ENCODE assay signal across 15 cellular contexts in genomic region chr3:129525341-129525968, GRCh38. TPM values are rescaled to one million over a fixed set of nuclear protein-coding genes. Genes with fewer than 3 reads are reported as not detected.
A peak's percentile ranks its signal among the peaks of the same experiment; 100 is the strongest.
DNase-seq lines count a peak whose midpoint lies in the region; ATAC-seq, FAIRE-seq and TF ChIP-seq lines count a peak whose summit lies in the region.
"Had no signal": no experiment of that assay in that cellular context is flagged by ENCODE, and none has a peak within 500 bp of the region (broad histone marks: within the 10 kb centered on the region; RNA-seq: fewer than 3 reads in every experiment).

No MANE protein-coding gene starts in this region.

- no peaks in the 10 kb centered on the region for H3K79me2 ChIP-seq in GM12878 (ENCODE audit: control insufficient read depth, insufficient read depth, low read length)

- H3K4me2 ChIP-seq in GM12878 (ENCODE audit: control insufficient read depth, insufficient read depth), result no peak overlapping the region

- no peak overlapping the region for H3K9ac ChIP-seq in GM12878 (ENCODE audit: control insufficient read depth, insufficient read depth, low read length)

- no peak overlapping the region for H2AFZ ChIP-seq in GM12878 (ENCODE audit: control insufficient read depth, low read depth, low read length)

- H3K36me3 Mint-ChIP-seq in memory B cell, result no peaks in the 10 kb centered on the region

- in situ Hi-C loops in GM12878 (cut with MboI), result no loop called here

- H3K4me3 Mint-ChIP-seq in memory B cell, result no peak overlapping the region
- H3K4me3 Mint-ChIP-seq: central memory CD8-positive, alpha-beta T cell had no signal

- RAD21 ChIA-PET in GM12878 (lab: Charles Lee; ENCODE audit: unreplicated experiment), result interaction anchor here (0.8 to 1.7 kb wide), 4 partner anchors 9 to 102 kb away, joined by 3 to 11 read pairs (median 6); no protein-coding TSS in a partner anchor

- H3K9me3 Mint-ChIP-seq in memory B cell, result no peaks in the 10 kb centered on the region
- H3K9me3 Mint-ChIP-seq: central memory CD8-positive, alpha-beta T cell had no signal

- peaks cover 12% of the 10 kb centered on the region for H3K4me1 ChIP-seq in GM12878 (ENCODE audit: control insufficient read depth, insufficient read depth, low read length)

- FAIRE-seq in GM12878 (lab: Jason Lieb, UNC), result no peak
- FAIRE-seq: frontal cortex had no signal

- H3K36me3 ChIP-seq in GM12878 (ENCODE audit: control insufficient read depth in 2 of 2, insufficient read depth in 2 of 2, low read length in 1 of 2), result no peaks in the 10 kb centered on the region

- POLR2A ChIA-PET in GM12878 (lab: Charles Lee), result interaction anchor here (0.6 to 1.0 kb wide), 4 partner anchors 29 to 247 kb away, joined by 3 to 5 read pairs (median 3); partner anchors contain the start of gene HMCES

- no peak for TF ChIP-seq EP300 in GM12878 (IDR thresholded peaks at IDR 0.05; ENCODE audit: borderline replicate concordance in 1 of 2, control insufficient read depth in 1 of 2, low read depth in 2 of 2, low read length in 2 of 2)

- H3K4me3 ChIP-seq in HL-60 (replicated peaks; ENCODE audit: insufficient read depth, low read length) (no peak overlapping the region), GM12878 (no peak overlapping the region)

- no peak for TF ChIP-seq POLR2A in GM12878 (IDR thresholded peaks at IDR 0.05; ENCODE audit: low read depth, low read length)

- SMC1A ChIA-PET in GM12878 (lab: Charles Lee; ENCODE audit: uncharacterized antibody, unreplicated experiment), result interaction anchor here (1.1 to 3.6 kb wide), 4 partner anchors 10 to 142 kb away, joined by 3 to 11 read pairs (median 4); no protein-coding TSS in a partner anchor

- peak overlapping the region; percentile 78 for H3K27ac Mint-ChIP-seq in memory B cell

- H4K20me1 ChIP-seq in GM12878 (ENCODE audit: control insufficient read depth, insufficient read depth), result no peaks in the 10 kb centered on the region

- H3K27me3 Mint-ChIP-seq in memory B cell, result no peaks in the 10 kb centered on the region
- H3K27me3 Mint-ChIP-seq: central memory CD8-positive, alpha-beta T cell had no signal

- peak; percentile 30 for ATAC-seq in GM12878
- no peak for ATAC-seq in memory B cell (ENCODE audit: low read depth)
- ATAC-seq in HG02885 (IDR thresholded peaks at IDR 0.05; ENCODE audit: poor library complexity, unreplicated experiment), result no peak

- WGBS in GM12878 (ENCODE audit: insufficient coverage, insufficient replicate concordance, low lambda C conversion rate, missing lambda C conversion rate), result 68% methylated on average over 8 of the region's 8 CpGs

- H3K4me1 Mint-ChIP-seq in memory B cell, result peaks cover 17% of the 10 kb centered on the region
- H3K4me1 Mint-ChIP-seq: central memory CD8-positive, alpha-beta T cell had no signal

- no peaks in the 10 kb centered on the region for H3K27me3 ChIP-seq in HL-60 (ENCODE audit: insufficient read depth, poor library complexity, severe bottlenecking)
- H3K27me3 ChIP-seq in GM12878 (replicated peaks in 1 of 2; ENCODE audit: control insufficient read depth in 2 of 2, insufficient read depth in 2 of 2, low read length in 1 of 2), result no peaks in the 10 kb centered on the region

- H3K27ac ChIP-seq in HL-60 (replicated peaks), result peak overlapping the region; percentile 78
- no peak overlapping the region for H3K27ac ChIP-seq in GM12878 (ENCODE audit: control insufficient read depth, insufficient read depth)

- DNase-seq in CD1c-positive myeloid dendritic cell (ENCODE audit: extremely low spot score) (peak; percentile 80), HL-60 (ENCODE audit: low read depth in 1 of 2, low spot score in 1 of 2) (no peak), GM12878 (ENCODE audit: low read depth, low spot score) (no peak), memory B cell (ENCODE audit: low spot score in 2 of 2) (no peak), NCI-H510A treated with DMSO at 0.1 percent for 48 hours (lab: John Stamatoyannopoulos, UW) (no peak), NCI-H1694 (lab: John Stamatoyannopoulos, UW) (no peak), SW 1271 (lab: John Stamatoyannopoulos, UW) (no peak)
- DNase-seq: left cardiac atrium; NCI-H1694 treated with DMSO at 0.1 percent for 48 hours; stimulated activated CD4-positive, alpha-beta T cell treated with anti-CD3 and anti-CD28 coated beads, Interleukin-15, amount 100 ng/mL, for 24 hours had no signal

- no peak for TF ChIP-seq CTCF in HL-60 (IDR thresholded peaks at IDR 0.05; ENCODE audit: insufficient read depth, low read length)
- no peak for TF ChIP-seq CTCF in GM12878 (IDR thresholded peaks at IDR 0.05 in 2 of 3, conservative IDR thresholded peaks at IDR 0.05 in 1 of 3; ENCODE audit: control insufficient read depth in 2 of 3, extremely low read depth in 1 of 3, insufficient read depth in 1 of 3, low read depth in 3 of 3, low read length in 3 of 3)

- BruUV-seq in GM12878 (replicated peaks; lab: Mats Ljungman, UMichigan), result no TSS peak

- no peaks in the 10 kb centered on the region for H3K9me3 ChIP-seq in GM12878 (replicated peaks; ENCODE audit: control insufficient read depth, insufficient read depth, low read length)

- no peak for TF ChIP-seq RAD21 in GM12878 (IDR thresholded peaks at IDR 0.05; ENCODE audit: insufficient read depth, low read depth, low read length)

- CTCF ChIA-PET in GM12878 (lab: Yijun Ruan, JAX), result interaction anchor here (0.9 to 1.4 kb wide), 4 partner anchors 9 to 142 kb away, joined by 3 to 13 read pairs (median 4); no protein-coding TSS in a partner anchor

- intact Hi-C loops in GM12878 (cut with micrococcal nuclease; ENCODE audit: unreplicated experiment), result no loop called here

TF ChIP-seq in GM12878, 131 proteins besides CTCF, POLR2A, EP300 and RAD21:
- TF ChIP-seq GATAD2B (conservative IDR thresholded peaks at IDR 0.05; ENCODE audit: low read depth) (no peak), FOXK2 (IDR thresholded peaks at IDR 0.05) (no peak), NR2C2 (IDR thresholded peaks at IDR 0.05; ENCODE audit: borderline replicate concordance, control insufficient read depth, insufficient read length, low read depth) (no peak)
- TF ChIP-seq, protein P1, sequence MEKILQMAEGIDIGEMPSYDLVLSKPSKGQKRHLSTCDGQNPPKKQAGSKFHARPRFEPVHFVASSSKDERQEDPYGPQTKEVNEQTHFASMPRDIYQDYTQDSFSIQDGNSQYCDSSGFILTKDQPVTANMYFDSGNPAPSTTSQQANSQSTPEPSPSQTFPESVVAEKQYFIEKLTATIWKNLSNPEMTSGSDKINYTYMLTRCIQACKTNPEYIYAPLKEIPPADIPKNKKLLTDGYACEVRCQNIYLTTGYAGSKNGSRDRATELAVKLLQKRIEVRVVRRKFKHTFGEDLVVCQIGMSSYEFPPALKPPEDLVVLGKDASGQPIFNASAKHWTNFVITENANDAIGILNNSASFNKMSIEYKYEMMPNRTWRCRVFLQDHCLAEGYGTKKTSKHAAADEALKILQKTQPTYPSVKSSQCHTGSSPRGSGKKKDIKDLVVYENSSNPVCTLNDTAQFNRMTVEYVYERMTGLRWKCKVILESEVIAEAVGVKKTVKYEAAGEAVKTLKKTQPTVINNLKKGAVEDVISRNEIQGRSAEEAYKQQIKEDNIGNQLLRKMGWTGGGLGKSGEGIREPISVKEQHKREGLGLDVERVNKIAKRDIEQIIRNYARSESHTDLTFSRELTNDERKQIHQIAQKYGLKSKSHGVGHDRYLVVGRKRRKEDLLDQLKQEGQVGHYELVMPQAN (conservative IDR thresholded peaks at IDR 0.05), result no peak

RNA-seq across cellular contexts. Expression of gene RHO, which starts 3.0 kb away (rescaled TPM):
- not detected in 2 replicates for total RNA-seq in GM12878 (2013; cell fraction: nucleolus; rRNA removed)
- not detected in 2 replicates for total RNA-seq in GM12878 (2014; rRNA removed)
- not detected in 2 replicates for total RNA-seq in GM12878 (2014; rRNA removed; fragmentation: Illumina TruSeq; extraction: Trizol)
- not detected in 2 replicates for total RNA-seq in GM12878 (2021)
- not detected for polyA plus RNA-seq in GM12878 (2011; ENCODE audit: low read depth)
- not detected in 2 replicates for polyA plus RNA-seq in GM12878 (2011; rRNA removed)
- not detected in 2 replicates for polyA plus RNA-seq in GM12878 (2011; cell fraction: cytosol; rRNA removed)
- not detected in 2 replicates for polyA plus RNA-seq in GM12878 (2011; cell fraction: nucleus; rRNA removed)
- not detected in 2 replicates for polyA plus RNA-seq in GM12878 (2012)
- not detected in 2 replicates for polyA plus RNA-seq in GM12878 (2014; fragmentation: Illumina TruSeq; extraction: Trizol)
- polyA plus RNA-seq in GM12878 (2014; fragmentation: Nextera tagmentation; extraction: Ambion mirVana), result not detected
- not detected in 2 replicates for polyA plus RNA-seq in GM12878 (2014; rRNA removed)
- not detected for polyA plus RNA-seq in GM12878 (2016; fragmentation: Nextera tagmentation; extraction: Ambion mirVana)
- not detected in 2 replicates for polyA minus RNA-seq in GM12878 (2011; rRNA and poly(A)+ RNA removed)
- not detected in 2 replicates for polyA minus RNA-seq in GM12878 (2011; cell fraction: cytosol; rRNA and poly(A)+ RNA removed)
- not detected in 2 replicates for polyA minus RNA-seq in GM12878 (2011; cell fraction: nucleus; rRNA and poly(A)+ RNA removed)
- total RNA-seq: frontal cortex; left cardiac atrium; osteocyte; T-helper 2 cell treated with Interferon-gamma antibody and Interleukin-4, amounts not matched to agents 100 ng/mL and 5 ng/mL, for 36 hours had no signal

RNA-seq across cellular contexts. Expression of gene H1-8, which starts 17.5 kb away (rescaled TPM):
- not detected in 2 replicates for total RNA-seq in GM12878 (2013; cell fraction: nucleolus; rRNA removed)
- total RNA-seq in GM12878 (2014; rRNA removed) (not detected in 2 replicates), GM12878 (2014; rRNA removed; fragmentation: Illumina TruSeq; extraction: Trizol) (not detected in 2 replicates), GM12878 (2021) (not detected in 2 replicates)
- polyA plus RNA-seq in GM12878 (2011; ENCODE audit: low read depth), result not detected
- polyA plus RNA-seq in GM12878 (2011; rRNA removed) (not detected in 2 replicates), GM12878 (2014; fragmentation: Illumina TruSeq; extraction: Trizol) (not detected in 2 replicates), GM12878 (2014; fragmentation: Nextera tagmentation; extraction: Ambion mirVana) (not detected), GM12878 (2014; rRNA removed) (not detected in 2 replicates), GM12878 (2016; fragmentation: Nextera tagmentation; extraction: Ambion mirVana) (not detected)
- polyA plus RNA-seq in GM12878 (2011; cell fraction: cytosol; rRNA removed), result not detected in 2 replicates
- not detected in 2 replicates for polyA plus RNA-seq in GM12878 (2011; cell fraction: nucleus; rRNA removed)
- not detected in 2 replicates for polyA plus RNA-seq in GM12878 (2012)
- not detected in 2 replicates for polyA minus RNA-seq in GM12878 (2011; rRNA and poly(A)+ RNA removed)
- polyA minus RNA-seq in GM12878 (2011; cell fraction: cytosol; rRNA and poly(A)+ RNA removed), result not detected in 2 replicates
- polyA minus RNA-seq in GM12878 (2011; cell fraction: nucleus; rRNA and poly(A)+ RNA removed), result not detected in 2 replicates
- total RNA-seq: frontal cortex; left cardiac atrium; osteocyte; T-helper 2 cell treated with Interferon-gamma antibody and Interleukin-4, amounts not matched to agents 100 ng/mL and 5 ng/mL, for 36 hours had no signal
